Comparison of ENCODE assay signal across 9 cellular contexts in the genomic region with DNA sequence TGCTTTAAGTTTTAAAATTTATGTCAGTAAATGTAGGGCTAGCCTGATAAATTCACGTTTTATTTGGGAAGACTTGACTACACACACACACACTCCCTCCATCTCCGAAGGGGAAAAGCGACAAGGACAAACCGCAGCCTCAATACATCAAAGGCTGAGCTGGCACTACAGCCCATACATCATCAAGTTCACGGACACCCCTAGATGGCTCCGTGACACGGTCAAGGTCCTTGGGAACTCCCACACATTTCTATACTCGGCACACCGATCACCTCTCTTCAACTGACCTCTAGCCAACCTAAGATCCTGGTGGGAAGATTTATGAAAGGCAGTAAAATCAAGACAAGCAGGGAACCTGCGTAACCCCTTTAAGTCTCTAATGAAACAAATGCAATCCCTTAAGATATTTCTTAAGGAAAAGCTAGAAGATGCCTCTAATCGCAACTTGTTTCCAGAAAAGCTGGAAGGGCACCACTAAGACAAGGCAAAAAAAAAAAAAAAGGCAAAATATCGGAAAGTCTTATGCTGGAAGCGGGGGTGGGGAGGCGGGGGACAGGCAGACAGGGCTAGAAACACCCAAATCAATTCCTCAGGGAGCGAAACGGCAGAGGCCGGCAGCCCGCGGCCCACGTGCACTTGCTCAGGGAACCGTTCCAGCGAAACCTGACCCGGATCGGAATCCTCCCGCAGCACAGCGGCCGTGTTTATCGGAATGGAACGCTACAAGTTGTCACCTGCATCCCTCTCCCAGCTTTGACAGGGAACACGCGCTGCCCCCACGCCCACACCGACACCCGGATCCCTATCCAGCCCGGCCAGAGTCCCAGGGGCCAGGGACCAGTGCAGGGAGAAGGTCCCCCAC. TPM values are rescaled to one million over a fixed set of nuclear protein-coding genes. Genes with fewer than 3 reads are reported as not detected.
DNase-seq lines count a peak whose midpoint lies in the region; ATAC-seq and TF ChIP-seq lines count a peak whose summit lies in the region.
"Had no signal": no experiment of that assay in that cellular context is flagged by ENCODE, and none has a peak within 500 bp of the region (broad histone marks: within the 10 kb centered on the region; RNA-seq: fewer than 3 reads in every experiment).

No MANE protein-coding gene starts in this region.

- TF ChIP-seq POLR2A in tibial nerve (IDR thresholded peaks at IDR 0.05), result no peak

- no peak overlapping the region for H2AK5ac ChIP-seq in mesendoderm (ENCODE audit: low read length)

- H4K8ac ChIP-seq in mesendoderm (ENCODE audit: low read depth, low read length), result no peak overlapping the region

- H3K9ac ChIP-seq in mesendoderm (ENCODE audit: low read length), result no peak overlapping the region

- H3K27me3 ChIP-seq in mesendoderm (ENCODE audit: insufficient read depth, low read length, poor library complexity) (peaks cover 18% of the 10 kb centered on the region), tibial nerve (no peaks in the 10 kb centered on the region)

- H3K79me2 ChIP-seq in mesendoderm (ENCODE audit: control insufficient read depth, insufficient read depth, low read length), result no peaks in the 10 kb centered on the region

- H3K4me1 ChIP-seq in mesendoderm (ENCODE audit: control insufficient read depth, low read depth, low read length) (no peaks in the 10 kb centered on the region), tibial nerve (peaks cover 0 to 25% (median 2%) of the 10 kb centered on the region in 4 donors)

- peaks cover 54 to 55% of the 10 kb centered on the region in 2 donors for H3K27me3 Mint-ChIP-seq in effector memory CD8-positive, alpha-beta T cell

- H3K36me3 ChIP-seq in mesendoderm (ENCODE audit: control insufficient read depth, insufficient read depth, low read length), result no peaks in the 10 kb centered on the region
- H3K36me3 ChIP-seq in tibial nerve, result no peaks in the 10 kb centered on the region

- TF ChIP-seq CTCF in GM10266 (IDR thresholded peaks at IDR 0.05; ENCODE audit: control insufficient read depth, insufficient read depth, low read depth, missing control alignments) (no peak), tibial nerve (IDR thresholded peaks at IDR 0.05) (no peak)

- no peak overlapping the region for H3K18ac ChIP-seq in mesendoderm (ENCODE audit: low read length)

- H4K5ac ChIP-seq in mesendoderm (ENCODE audit: low read length), result no peak overlapping the region

- H3K4me3 Mint-ChIP-seq in effector memory CD8-positive, alpha-beta T cell, result peak overlapping the region; percentile 79 to 81

- H3K4me3 ChIP-seq in mesendoderm (ENCODE audit: low read length), result no peak overlapping the region
- H3K4me3 ChIP-seq in tibial nerve, result peak overlapping the region; percentile 50 to 93 (median 60)

- no peak for ATAC-seq in effector memory CD8-positive, alpha-beta T cell (replicated peaks)
- ATAC-seq in HG03196 (IDR thresholded peaks at IDR 0.05; ENCODE audit: unreplicated experiment) (no peak), HG03571 (IDR thresholded peaks at IDR 0.05; ENCODE audit: unreplicated experiment) (no peak)

- no CpG with 5 or more reads among the region's 35 CpGs for WGBS in mesendoderm (ENCODE audit: extremely low coverage, insufficient coverage, low lambda C conversion rate)
- 9 to 14% methylated on average over 30 to 35 of the region's 35 CpGs for WGBS in tibial nerve, 2 donors

- H3K36me3 Mint-ChIP-seq in effector memory CD8-positive, alpha-beta T cell (ENCODE audit: insufficient read depth), result no peaks in the 10 kb centered on the region

- TF ChIP-seq EP300 in tibial nerve (IDR thresholded peaks at IDR 0.05), result no peak

- H3K79me1 ChIP-seq in mesendoderm (ENCODE audit: low read length), result no peaks in the 10 kb centered on the region

- no peak overlapping the region for H2BK5ac ChIP-seq in mesendoderm (ENCODE audit: low read length)

- DNase-seq in GM10266 (ENCODE audit: extremely low spot score) (peak; percentile 30), NCI-H526 treated with DMSO at 0.1 percent for 48 hours (lab: John Stamatoyannopoulos, UW) (peak; percentile 94), mesendoderm (peak; percentile 26), tibial nerve (ENCODE audit: low spot score in 2 of 2) (peak; percentile 29 to 47), NK-92 (lab: John Stamatoyannopoulos, UW; ENCODE audit: unreplicated experiment) (no peak)
- no peak for DNase-seq in effector memory CD8-positive, alpha-beta T cell

- peak overlapping the region; percentile 4 for H3K4me2 ChIP-seq in mesendoderm (ENCODE audit: low read length)

- H3K56ac ChIP-seq in mesendoderm (ENCODE audit: low read length), result no peak overlapping the region

- H3K4ac ChIP-seq in mesendoderm (ENCODE audit: low read depth, low read length), result no peak overlapping the region

- peaks cover 14% of the 10 kb centered on the region in 2 donors for H3K4me1 Mint-ChIP-seq in effector memory CD8-positive, alpha-beta T cell (ENCODE audit: low read depth in 2 of 2)

- no peaks in the 10 kb centered on the region for H3K9me3 ChIP-seq in tibial nerve

- no peak overlapping the region for H3K27ac ChIP-seq in mesendoderm (ENCODE audit: low read depth, low read length)
- H3K27ac ChIP-seq in tibial nerve, result peak overlapping the region in 1 of 4 donors; percentile 80

- no peaks in the 10 kb centered on the region for H3K9me3 Mint-ChIP-seq in effector memory CD8-positive, alpha-beta T cell

- H3K27ac Mint-ChIP-seq in effector memory CD8-positive, alpha-beta T cell, result peak overlapping the region in 1 of 2 donors; percentile 52

- H3K23ac ChIP-seq in mesendoderm (ENCODE audit: low read length), result no peak overlapping the region

- H2BK120ac ChIP-seq in mesendoderm (ENCODE audit: low read depth, low read length), result no peak overlapping the region

- no peak overlapping the region for H2BK15ac ChIP-seq in mesendoderm (replicated peaks; ENCODE audit: low read depth)

RNA-seq across cellular contexts. Expression of gene ARHGAP20, which starts 1.5 kb away (rescaled TPM):
- polyA plus RNA-seq in mesendoderm (2013, experiment 1 of 2), result 0.73 TPM
- polyA plus RNA-seq in mesendoderm (2013, experiment 2 of 2), result 0.63 TPM
- total RNA-seq in tibial nerve, result 10 to 100 TPM in 2 of 4 donors, 1 to 10 TPM in 2; 6.9 to 13.7 (median 11.1) TPM
- total RNA-seq: NCI-H460 had no signal

Comparison
In these comparisons a context has a peak if more than half of its experiments do, and no peak if none do; other contexts are left out.
1. DNase-seq: peak in GM10266 (single experiment), NCI-H526 treated with DMSO at 0.1 percent for 48 hours (single experiment), mesendoderm (single experiment) and tibial nerve (2 of 2); none in effector memory CD8-positive, alpha-beta T cell (0 of 3) and NK-92 (single experiment).